Comparison of ENCODE assay signal across 8 cellular contexts in genomic region chr6:137661601-137662000, GRCh38.
DNase-seq lines count a peak whose midpoint lies in the region; ATAC-seq and TF ChIP-seq lines count a peak whose summit lies in the region.

No MANE protein-coding gene starts in this region.

- H3K23ac ChIP-seq in neuronal stem cell (ENCODE audit: low read depth, low read length, poor library complexity) = no peak overlapping the region

- H3K4me2 ChIP-seq in neuronal stem cell (ENCODE audit: insufficient read depth, low read length, poor library complexity, severe bottlenecking) = no peak overlapping the region

- no peak overlapping the region for H4K91ac ChIP-seq in neuronal stem cell (ENCODE audit: low read depth, low read length, poor library complexity)

- TF ChIP-seq CTCF in GM12872 (IDR thresholded peaks at IDR 0.05; ENCODE audit: insufficient read depth, low read depth, low read length) = peak; percentile 76
- peak in 3 of 7 experiments; percentile 16 to 29 (median 19) for TF ChIP-seq CTCF in stomach (IDR thresholded peaks at IDR 0.05)

- H2BK120ac ChIP-seq in neuronal stem cell (ENCODE audit: low read depth, low read length) = no peak overlapping the region

- TF ChIP-seq POLR2A in stomach (IDR thresholded peaks at IDR 0.05) = no peak

- no peak overlapping the region for H2BK15ac ChIP-seq in neuronal stem cell (ENCODE audit: low read length)

- peak; percentile 63 for DNase-seq in NCI-H69 (lab: John Stamatoyannopoulos, UW)
- peak; percentile 32 for DNase-seq in activated naive CD4-positive, alpha-beta T cell treated with Interleukin-2 at 50 U/mL for 16 hours
- DNase-seq in left colon = peak in 1 of 2 donors; percentile 44
- DNase-seq in neuronal stem cell (ENCODE audit: low spot score) = no peak
- DNase-seq in NCI-H1105 (lab: John Stamatoyannopoulos, UW) = no peak
- no peak for DNase-seq in stomach

- no peak overlapping the region for H2AK5ac ChIP-seq in neuronal stem cell (ENCODE audit: low read depth, low read length)

- H3K27me3 ChIP-seq in neuronal stem cell (ENCODE audit: control insufficient read depth in 3 of 3, insufficient read depth in 3 of 3, low read depth in 1 of 3, low read length in 3 of 3) (peaks cover 0 to 4% (median 0%) of the 10 kb centered on the region in 3 experiments), stomach (no peaks in the 10 kb centered on the region)

- intact Hi-C loops in left colon (cut with DNase I, micrococcal nuclease) = no loop called here
- intact Hi-C loops in stomach (cut with DNase I; ENCODE audit: low total_unique reads) = no loop called here

- no peak for TF ChIP-seq EP300 in stomach (IDR thresholded peaks at IDR 0.05)

- WGBS in neuronal stem cell (ENCODE audit: extremely low coverage in 2 of 2, insufficient read length in 2 of 2, insufficient replicate concordance in 1 of 2), 2 donors = no CpG with 5 or more reads among the region's 5 CpGs
- 72 to 91% (median 87%) methylated on average over 5 of the region's 5 CpGs for WGBS in stomach, 5 donors

- H3K36me3 ChIP-seq in neuronal stem cell (replicated peaks in 1 of 2; ENCODE audit: control insufficient read depth in 2 of 2, insufficient read depth in 2 of 2, low read length in 2 of 2) (no peaks in the 10 kb centered on the region), stomach (no peaks in the 10 kb centered on the region)

- H3K9me3 ChIP-seq in neuronal stem cell (replicated peaks in 1 of 2; ENCODE audit: control insufficient read depth in 2 of 2, insufficient read depth in 1 of 2, low read depth in 1 of 2, low read length in 2 of 2) (peaks cover 0 to 3% of the 10 kb centered on the region in 2 donors), stomach (peaks cover 0 to under 1% (median 0%) of the 10 kb centered on the region in 4 donors)

- no peak overlapping the region for H2BK5ac ChIP-seq in neuronal stem cell (ENCODE audit: low read length)

- H3K4me3 ChIP-seq in neuronal stem cell (ENCODE audit: low read length in 2 of 2) = no peak overlapping the region
- H3K4me3 ChIP-seq in stomach = no peak overlapping the region

- H3K27ac ChIP-seq in neuronal stem cell (replicated peaks; ENCODE audit: low read length) (no peak overlapping the region), stomach (peak overlapping the region in 1 of 5 donors; percentile 61)

- H2BK12ac ChIP-seq in neuronal stem cell (ENCODE audit: low read length) = no peak overlapping the region

- no peak overlapping the region for H3K4ac ChIP-seq in neuronal stem cell (ENCODE audit: low read length)

- no peak overlapping the region for H3K9ac ChIP-seq in neuronal stem cell (ENCODE audit: low read depth, low read length, poor library complexity)

- H2AFZ ChIP-seq in neuronal stem cell (ENCODE audit: low read length) = no peak overlapping the region

- H3K18ac ChIP-seq in neuronal stem cell (ENCODE audit: low read length) = no peak overlapping the region

- peaks cover 0 to 2% of the 10 kb centered on the region in 2 donors for H3K4me1 ChIP-seq in neuronal stem cell (ENCODE audit: control insufficient read depth in 2 of 2, insufficient read depth in 1 of 2, low read depth in 1 of 2, low read length in 2 of 2)
- peaks cover 3 to 26% (median 12%) of the 10 kb centered on the region in 4 donors for H3K4me1 ChIP-seq in stomach

- no peaks in the 10 kb centered on the region for H3K79me1 ChIP-seq in neuronal stem cell (ENCODE audit: low read depth, low read length)

- ATAC-seq in left colon (peak; percentile 26), HG03432 (IDR thresholded peaks at IDR 0.05; ENCODE audit: unreplicated experiment) (no peak)

- no peak overlapping the region for H3K14ac ChIP-seq in neuronal stem cell (ENCODE audit: low read length)

- H4K8ac ChIP-seq in neuronal stem cell (ENCODE audit: low read depth, low read length) = no peak overlapping the region

Comparison
In these comparisons a context has a peak if more than half of its experiments do, and no peak if none do; other contexts are left out.
1. DNase-seq: peak in NCI-H69 (single experiment) and activated naive CD4-positive, alpha-beta T cell treated with Interleukin-2 at 50 U/mL for 16 hours (single experiment); none in neuronal stem cell (single experiment), NCI-H1105 (single experiment) and stomach (single experiment).